Comparison of ENCODE assay signal across 16 cellular contexts in genomic region chr5:160324885-160325284, GRCh38.
"Had no signal": no experiment of that assay in that cellular context is flagged by ENCODE, and none has a peak within 500 bp of the region (broad histone marks: within the 10 kb centered on the region; RNA-seq: fewer than 3 reads in every experiment).

No MANE protein-coding gene starts in this region.

- H3K4me3 ChIP-seq: body of pancreas, esophagus squamous epithelium, heart right ventricle, left lung, thoracic aorta had no signal

- H3K4me1 ChIP-seq: body of pancreas, esophagus squamous epithelium, heart right ventricle, left lung had no signal

- H3K27ac ChIP-seq: body of pancreas, esophagus squamous epithelium, heart right ventricle, left lung, thoracic aorta had no signal

- H3K27me3 ChIP-seq: body of pancreas, heart right ventricle, left lung had no signal

- H3K36me3 ChIP-seq: esophagus squamous epithelium, heart right ventricle, left lung, thoracic aorta had no signal

- DNase-seq: activated B cell treated with CpG ODN at 0.5 μM for 24 hours; activated CD4-positive, alpha-beta memory T cell treated with anti-CD3 and anti-CD28 coated beads, Interleukin-2, amount 10 ng/mL, durations not matched to agents 7 days and 5 days; activated CD4-positive, alpha-beta T cell treated with anti-CD3 and anti-CD28 coated beads for 4 hours; activated CD8-positive, alpha-beta memory T cell treated with anti-CD3 and anti-CD28 coated beads, Interleukin-2, amount 10 ng/mL, durations not matched to agents 7 days and 5 days; activated naive CD4-positive, alpha-beta T cell; activated naive CD8-positive, alpha-beta T cell treated with anti-CD3 and anti-CD28 coated beads, Interleukin-2, amount 10 ng/mL, durations not matched to agents 7 days and 5 days; amygdala; body of pancreas; caudate nucleus; effector memory CD8-positive, alpha-beta T cell; esophagus squamous epithelium; heart right ventricle; left lung; stimulated activated naive B cell treated with anti-CD40 and anti-IgM and Interleukin-4, amounts not matched to agents 10 μg/mL and 1 μg/mL and 100 μg/mL, for 72 hours had no signal

- ATAC-seq: activated CD8-positive, alpha-beta memory T cell treated with anti-CD3 and anti-CD28 coated beads, Interleukin-2, amount 10 ng/mL, durations not matched to agents 7 days and 5 days; activated T-helper 17 cell treated with anti-CD3 and anti-CD28 coated beads, Interleukin-2, amount 50 U/mL, for 72 hours; body of pancreas; effector memory CD8-positive, alpha-beta T cell; heart right ventricle; left lung; stimulated activated naive B cell treated with anti-CD40 and anti-IgM and Interleukin-4, amounts not matched to agents 10 μg/mL and 1 μg/mL and 100 μg/mL, for 72 hours had no signal

- H3K9me3 ChIP-seq: body of pancreas, esophagus squamous epithelium, heart right ventricle, left lung, thoracic aorta had no signal
